ENCODE assay signal across 11 cellular contexts in the genomic region with DNA sequence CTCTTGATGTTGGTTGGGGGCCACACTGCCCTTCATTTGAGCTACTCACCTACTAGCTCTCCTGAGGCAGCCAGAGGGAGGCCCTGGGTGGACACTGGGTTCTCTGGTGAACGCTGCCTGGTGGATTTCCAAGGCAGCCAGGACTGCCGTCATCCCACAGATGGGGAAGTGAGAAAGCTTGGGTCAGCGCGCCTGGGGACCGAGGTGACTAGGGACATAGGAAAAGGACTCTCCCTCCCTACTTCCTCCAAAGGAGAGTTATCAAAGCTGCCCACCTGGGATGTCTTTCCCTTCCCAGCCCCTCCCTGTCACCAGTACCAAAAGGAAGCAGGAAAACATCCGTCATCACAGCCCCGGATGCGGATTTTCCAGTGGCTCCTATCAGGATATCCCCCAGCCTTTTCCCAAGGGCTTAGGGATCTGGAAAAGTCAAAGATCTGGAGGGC. TPM values are rescaled to one million over a fixed set of nuclear protein-coding genes. Genes with fewer than 3 reads are reported as not detected.
DNase-seq lines count a peak whose midpoint lies in the region; TF ChIP-seq lines count a peak whose summit lies in the region.
"Had no signal": no experiment of that assay in that cellular context is flagged by ENCODE, and none has a peak within 500 bp of the region (broad histone marks: within the 10 kb centered on the region; RNA-seq: fewer than 3 reads in every experiment).

No MANE protein-coding gene starts in this region.

- no peak overlapping the region for H3K4me3 Mint-ChIP-seq in Calu3 (ENCODE audit: low read depth, unreplicated experiment)

- H3K36me3 Mint-ChIP-seq in Calu3 (ENCODE audit: insufficient read depth, unreplicated experiment) = peaks cover 21% of the 10 kb centered on the region

- peak in 1 of 56 donors; percentile 16 for TF ChIP-seq CTCF in dorsolateral prefrontal cortex (IDR thresholded peaks at IDR 0.05 in 54 of 56, conservative IDR thresholded peaks at IDR 0.05 in 2 of 56; ENCODE audit: low read depth in 1 of 56, partially characterized antibody in 56 of 56)
- no peak for TF ChIP-seq CTCF in parathyroid adenoma (IDR thresholded peaks at IDR 0.05)
- TF ChIP-seq CTCF in Calu3 (IDR thresholded peaks at IDR 0.05; ENCODE audit: unreplicated experiment) = no peak
- no peak for TF ChIP-seq CTCF in GM13977 (IDR thresholded peaks at IDR 0.05; ENCODE audit: extremely low read depth, insufficient read depth, missing control alignments)

- no peaks in the 10 kb centered on the region for H3K4me1 Mint-ChIP-seq in Calu3 (ENCODE audit: low read depth, unreplicated experiment)

- intact Hi-C loops in dorsolateral prefrontal cortex (cut with DNase I) = loop anchor here in 1 of 2 donors (10.0 kb wide), 1 partner anchor 51 kb away; no protein-coding TSS in a partner anchor
- intact Hi-C loops in Calu3 (cut with micrococcal nuclease; ENCODE audit: unreplicated experiment) = no loop called here

- no TSS peak for BruUV-seq in Calu3 (replicated peaks; lab: Mats Ljungman, UMichigan)

- peaks cover 15% of the 10 kb centered on the region for H3K4me1 ChIP-seq in parathyroid adenoma

- DNase-seq in ELF-1 (ENCODE audit: low read depth, low spot score) (peak; percentile 50), dorsolateral prefrontal cortex (peak in 3 of 10 donors; percentile 48 to 56 (median 53)), HK-2 (ENCODE audit: unreplicated experiment) (no peak), Calu3 (no peak), GM13977 (ENCODE audit: low spot score) (no peak)
- DNase-seq: activated effector memory CD4-positive, alpha-beta T cell treated with Interleukin-2 at 50 U/mL for 16 hours; CD8-positive, alpha-beta memory T cell; left colon; small intestine had no signal

- H3K4me3 ChIP-seq in dorsolateral prefrontal cortex (no peak overlapping the region), parathyroid adenoma (ENCODE audit: low read depth, low read length) (no peak overlapping the region)
- H3K4me3 ChIP-seq: suprapubic skin had no signal

- H3K9me3 Mint-ChIP-seq in Calu3 (ENCODE audit: low read depth, unreplicated experiment) = no peaks in the 10 kb centered on the region
- H3K9me3 Mint-ChIP-seq: CD8-positive, alpha-beta memory T cell had no signal

- H3K9me3 ChIP-seq in parathyroid adenoma (ENCODE audit: control insufficient read depth, low read length) = no peaks in the 10 kb centered on the region
- H3K9me3 ChIP-seq: suprapubic skin had no signal

- H3K27ac ChIP-seq in dorsolateral prefrontal cortex = peak overlapping the region in 37 of 59 donors; percentile 3 to 82 (median 41)
- peak overlapping the region; percentile 43 for H3K27ac ChIP-seq in parathyroid adenoma
- H3K27ac ChIP-seq: suprapubic skin had no signal

- H3K27ac Mint-ChIP-seq in Calu3 (ENCODE audit: unreplicated experiment) = no peak overlapping the region

- no peaks in the 10 kb centered on the region for H3K36me3 ChIP-seq in parathyroid adenoma (ENCODE audit: control insufficient read depth, insufficient read depth, low read length)
- H3K36me3 ChIP-seq: suprapubic skin had no signal

- no peak overlapping the region for H3K9ac ChIP-seq in parathyroid adenoma

- no peak overlapping the region for H2AFZ ChIP-seq in parathyroid adenoma

- in situ Hi-C loops in GM13977 (cut with MboI; ENCODE audit: low pct_unique_long_range_greater_than_20kb, low sequenced_read_pairs, unreplicated experiment) = no loop called here

- H3K79me2 ChIP-seq in parathyroid adenoma = no peaks in the 10 kb centered on the region

- H3K27me3 ChIP-seq in dorsolateral prefrontal cortex = no peaks in the 10 kb centered on the region
- no peaks in the 10 kb centered on the region for H3K27me3 ChIP-seq in parathyroid adenoma (ENCODE audit: control insufficient read depth, insufficient read depth, low read length)
- H3K27me3 ChIP-seq: suprapubic skin had no signal

- CTCF ChIA-PET in Calu3 (lab: Charles Lee) = no interaction called here

- no peak overlapping the region for H3K4me2 ChIP-seq in parathyroid adenoma (ENCODE audit: low read length)

- H3K27me3 Mint-ChIP-seq in Calu3 (ENCODE audit: unreplicated experiment) = peaks cover 31% of the 10 kb centered on the region
- H3K27me3 Mint-ChIP-seq: CD8-positive, alpha-beta memory T cell had no signal

RNA-seq across cellular contexts. Expression of a gene that starts 3.8 kb away (rescaled TPM):
- total RNA-seq in dorsolateral prefrontal cortex = 100 to 1,000 TPM in 4 of 120 experiments, 10 to 100 TPM in 116; 38.3 to 139 (median 61.8) TPM
- 23.8 and 25.3 TPM in 2 replicates for total RNA-seq in Calu3 (2022)

RNA-seq across cellular contexts. Expression of a gene that starts 15.9 kb away (rescaled TPM):
- 10 to 100 TPM; 19.4 to 36.6 (median 29.4) TPM for total RNA-seq in dorsolateral prefrontal cortex
- 12.2 and 14.1 TPM in 2 replicates for total RNA-seq in Calu3 (2022)

RNA-seq across cellular contexts. Expression of a gene that starts 29.9 kb away (rescaled TPM):
- 10 to 100 TPM in 63 of 120 experiments, 1 to 10 TPM in 57; 3.5 to 20.1 (median 10.2) TPM for total RNA-seq in dorsolateral prefrontal cortex
- 6.5 and 7.5 TPM in 2 replicates for total RNA-seq in Calu3 (2022)

RNA-seq across cellular contexts. Expression of a gene that starts 57.6 kb away (rescaled TPM):
- total RNA-seq in dorsolateral prefrontal cortex (10 to 100 TPM; 15.1 to 52.1 (median 34.2) TPM), Calu3 (2022) (22.5 and 25.1 TPM in 2 replicates)
